In genomic region chr9:131606896-131607567, GRCh38 we compare ENCODE assay signal across 16 cellular contexts.
DNase-seq lines count a peak whose midpoint lies in the region; ATAC-seq and TF ChIP-seq lines count a peak whose summit lies in the region.
"Had no signal": no experiment of that assay in that cellular context is flagged by ENCODE, and none has a peak within 500 bp of the region (broad histone marks: within the 10 kb centered on the region; RNA-seq: fewer than 3 reads in every experiment).

No MANE protein-coding gene starts in this region.

- ATAC-seq in right cardiac atrium, result no peak
- no peak for ATAC-seq in Right ventricle myocardium superior (ENCODE audit: poor library complexity)
- ATAC-seq: upper lobe of right lung had no signal

- peak overlapping the region; percentile 94 for H3K27ac Mint-ChIP-seq in nephron progenitor cell

- peaks cover 3% of the 10 kb centered on the region for H3K27me3 Mint-ChIP-seq in nephron progenitor cell (ENCODE audit: low read depth, poor library complexity)

- intact Hi-C loops in right cardiac atrium (cut with DNase I), result loop anchor here in 1 of 4 donors (5.0 kb wide), 1 partner anchor 130 kb away; no protein-coding TSS in a partner anchor
- intact Hi-C loops in Right ventricle myocardium superior (cut with DNase I), result loop anchor here (5.0 kb wide), 1 partner anchor 130 kb away; no protein-coding TSS in a partner anchor
- intact Hi-C loops in vagina (cut with DNase I), result loop anchor here (10.0 kb wide), 1 partner anchor 1768 kb away; the partner anchor contains the start of genes STKLD1 and SURF4

- H3K9me3 ChIP-seq in right cardiac atrium (ENCODE audit: control insufficient read depth, low read length) (no peaks in the 10 kb centered on the region), vagina (no peaks in the 10 kb centered on the region)
- H3K9me3 ChIP-seq: pancreas, upper lobe of right lung had no signal

- no peaks in the 10 kb centered on the region for H3K9me3 Mint-ChIP-seq in nephron progenitor cell

- H3K36me3 Mint-ChIP-seq in nephron progenitor cell (ENCODE audit: low read depth), result peaks cover 7% of the 10 kb centered on the region

- in situ Hi-C loops in GM13977 (cut with MboI; ENCODE audit: low pct_unique_long_range_greater_than_20kb, low sequenced_read_pairs, unreplicated experiment), result no loop called here

- H3K4me3 ChIP-seq in right cardiac atrium (ENCODE audit: low read length) (no peak overlapping the region), vagina (no peak overlapping the region)
- H3K4me3 ChIP-seq: pancreas, upper lobe of right lung had no signal

- H3K4me1 ChIP-seq in right cardiac atrium (ENCODE audit: control insufficient read depth, insufficient read depth, low read length) (peaks cover 18% of the 10 kb centered on the region), vagina (peaks cover 40% of the 10 kb centered on the region)

- TF ChIP-seq CTCF in nephron progenitor cell (IDR thresholded peaks at IDR 0.05) (no peak), vagina (IDR thresholded peaks at IDR 0.05) (no peak), GM13977 (IDR thresholded peaks at IDR 0.05; ENCODE audit: extremely low read depth, insufficient read depth, missing control alignments) (no peak)

- WGBS in right cardiac atrium, result 88% methylated on average over 13 of the region's 13 CpGs

- H3K27ac ChIP-seq in right cardiac atrium (ENCODE audit: low read length) (peak overlapping the region; percentile 96), cingulate gyrus (ENCODE audit: low read depth, low read length) (peak overlapping the region; percentile 31), vagina (peak overlapping the region; percentile 87)

- H3K4me1 Mint-ChIP-seq in nephron progenitor cell, result peaks cover 43% of the 10 kb centered on the region

- H3K27me3 ChIP-seq in right cardiac atrium (ENCODE audit: control insufficient read depth, insufficient read depth) (no peaks in the 10 kb centered on the region), vagina (no peaks in the 10 kb centered on the region)
- H3K27me3 ChIP-seq: pancreas, upper lobe of right lung had no signal

- DNase-seq in right cardiac atrium, result peak in 1 of 3 donors; percentile 38
- no peak for DNase-seq in Right ventricle myocardium superior
- DNase-seq in nephron progenitor cell, result no peak
- DNase-seq in vagina (ENCODE audit: extremely low spot score in 2 of 2), result no peak
- DNase-seq in GM13977 (ENCODE audit: low spot score), result no peak
- DNase-seq in SKM-1 treated with dmso at 0.1 percent for 144 hours (lab: John Stamatoyannopoulos, UW; ENCODE audit: unreplicated experiment), result no peak
- DNase-seq in NCI-H1092 treated with DMSO at 0.1 percent for 48 hours (lab: John Stamatoyannopoulos, UW), result no peak
- DNase-seq: activated CD8-positive, alpha-beta memory T cell treated with anti-CD3 and anti-CD28 coated beads, Interleukin-2, amount 50 U/mL, for 4 hours; AML-193; amniotic stem cell; DMS153; NCI-H2081; SIG-M5; upper lobe of right lung had no signal

- H3K4me3 Mint-ChIP-seq in nephron progenitor cell, result no peak overlapping the region

- H3K36me3 ChIP-seq in vagina, result peaks cover 0 to 24% of the 10 kb centered on the region in 2 donors

- TF ChIP-seq POLR2A in vagina (IDR thresholded peaks at IDR 0.05), result no peak

Comparison
In these comparisons a context has a peak if more than half of its experiments do, and no peak if none do; other contexts are left out.
1. H3K27ac ChIP-seq: peak in every context shown above with its lines; median percentile 96 in right cardiac atrium; 87 in vagina; 31 in cingulate gyrus.